19 cellular contexts compared by ENCODE assay signal in genomic region chr13:74485757-74486156, GRCh38.
A peak's percentile ranks its signal among the peaks of the same experiment; 100 is the strongest.
DNase-seq lines count a peak whose midpoint lies in the region; ATAC-seq and TF ChIP-seq lines count a peak whose summit lies in the region.
"Had no signal": no experiment of that assay in that cellular context is flagged by ENCODE, and none has a peak within 500 bp of the region (broad histone marks: within the 10 kb centered on the region; RNA-seq: fewer than 3 reads in every experiment).

No MANE protein-coding gene starts in this region.

- H3K4me3 Mint-ChIP-seq in stimulated activated memory B cell treated with anti-CD40 and anti-IgM and Interleukin-4, amounts not matched to agents 10 μg/mL and 1 μg/mL and 100 μg/mL, for 72 hours, result no peak overlapping the region
- H3K4me3 Mint-ChIP-seq: B cell; CD4-positive, CD25-positive, alpha-beta regulatory T cell had no signal

- no peak overlapping the region for H3K27ac ChIP-seq in esophagus squamous epithelium
- H3K27ac ChIP-seq: GM23248, SK-N-MC had no signal

- H3K9me3 Mint-ChIP-seq in stimulated activated memory B cell treated with anti-CD40 and anti-IgM and Interleukin-4, amounts not matched to agents 10 μg/mL and 1 μg/mL and 100 μg/mL, for 72 hours, result peaks cover 3% of the 10 kb centered on the region

- DNase-seq in esophagus squamous epithelium (lab: John Stamatoyannopoulos, UW) (no peak), NCI-H2081 treated with DMSO at 0.1 percent for 48 hours (lab: John Stamatoyannopoulos, UW) (no peak)
- DNase-seq: ACHN; CD4-positive, CD25-positive, alpha-beta regulatory T cell; GM23248; NCI-H1105 treated with DMSO at 0.1 percent for 48 hours; NCI-H187 treated with DMSO at 0.1 percent for 48 hours; NCI-H2171; NCI-H446; NCI-H69; Right ventricle myocardium superior had no signal

- H3K36me3 Mint-ChIP-seq in stimulated activated memory B cell treated with anti-CD40 and anti-IgM and Interleukin-4, amounts not matched to agents 10 μg/mL and 1 μg/mL and 100 μg/mL, for 72 hours, result no peaks in the 10 kb centered on the region
- H3K36me3 Mint-ChIP-seq: CD4-positive, CD25-positive, alpha-beta regulatory T cell had no signal

- peaks cover 14% of the 10 kb centered on the region for H3K27me3 Mint-ChIP-seq in stimulated activated memory B cell treated with anti-CD40 and anti-IgM and Interleukin-4, amounts not matched to agents 10 μg/mL and 1 μg/mL and 100 μg/mL, for 72 hours

- H3K9me3 ChIP-seq in esophagus squamous epithelium, result no peaks in the 10 kb centered on the region

- H3K4me1 ChIP-seq in esophagus squamous epithelium, result no peaks in the 10 kb centered on the region

- H3K36me3 ChIP-seq in esophagus squamous epithelium, result no peaks in the 10 kb centered on the region

- intact Hi-C loops in esophagus squamous epithelium (cut with DNase I), result no loop called here

- peaks cover 6% of the 10 kb centered on the region for H3K4me1 Mint-ChIP-seq in stimulated activated memory B cell treated with anti-CD40 and anti-IgM and Interleukin-4, amounts not matched to agents 10 μg/mL and 1 μg/mL and 100 μg/mL, for 72 hours
- H3K4me1 Mint-ChIP-seq: B cell had no signal

- no peaks in the 10 kb centered on the region for H3K27me3 ChIP-seq in esophagus squamous epithelium

- ATAC-seq in GM18870 (IDR thresholded peaks at IDR 0.05; ENCODE audit: unreplicated experiment) (peak; percentile 82), GM21447 (IDR thresholded peaks at IDR 0.05; ENCODE audit: unreplicated experiment) (peak; percentile 69), HG03039 (IDR thresholded peaks at IDR 0.05; ENCODE audit: unreplicated experiment) (peak; percentile 76), HG02938 (IDR thresholded peaks at IDR 0.05; ENCODE audit: unreplicated experiment) (no peak)
- peak; percentile 36 for ATAC-seq in stimulated activated memory B cell treated with anti-CD40 and anti-IgM and Interleukin-4, amounts not matched to agents 10 μg/mL and 1 μg/mL and 100 μg/mL, for 72 hours
- ATAC-seq: HCT116 had no signal

- H3K4me3 ChIP-seq in esophagus squamous epithelium, result no peak overlapping the region
- H3K4me3 ChIP-seq: GM23248, SK-N-MC had no signal

- no peak for TF ChIP-seq POLR2A in esophagus squamous epithelium (IDR thresholded peaks at IDR 0.05)

- TF ChIP-seq CTCF in esophagus squamous epithelium (IDR thresholded peaks at IDR 0.05), result no peak

- H3K27ac Mint-ChIP-seq in stimulated activated memory B cell treated with anti-CD40 and anti-IgM and Interleukin-4, amounts not matched to agents 10 μg/mL and 1 μg/mL and 100 μg/mL, for 72 hours, result no peak overlapping the region
- H3K27ac Mint-ChIP-seq: B cell; CD4-positive, CD25-positive, alpha-beta regulatory T cell had no signal

- 78 to 86% methylated on average over 1 of the region's 1 CpG for WGBS in esophagus squamous epithelium, 2 donors
